In the genomic region with DNA sequence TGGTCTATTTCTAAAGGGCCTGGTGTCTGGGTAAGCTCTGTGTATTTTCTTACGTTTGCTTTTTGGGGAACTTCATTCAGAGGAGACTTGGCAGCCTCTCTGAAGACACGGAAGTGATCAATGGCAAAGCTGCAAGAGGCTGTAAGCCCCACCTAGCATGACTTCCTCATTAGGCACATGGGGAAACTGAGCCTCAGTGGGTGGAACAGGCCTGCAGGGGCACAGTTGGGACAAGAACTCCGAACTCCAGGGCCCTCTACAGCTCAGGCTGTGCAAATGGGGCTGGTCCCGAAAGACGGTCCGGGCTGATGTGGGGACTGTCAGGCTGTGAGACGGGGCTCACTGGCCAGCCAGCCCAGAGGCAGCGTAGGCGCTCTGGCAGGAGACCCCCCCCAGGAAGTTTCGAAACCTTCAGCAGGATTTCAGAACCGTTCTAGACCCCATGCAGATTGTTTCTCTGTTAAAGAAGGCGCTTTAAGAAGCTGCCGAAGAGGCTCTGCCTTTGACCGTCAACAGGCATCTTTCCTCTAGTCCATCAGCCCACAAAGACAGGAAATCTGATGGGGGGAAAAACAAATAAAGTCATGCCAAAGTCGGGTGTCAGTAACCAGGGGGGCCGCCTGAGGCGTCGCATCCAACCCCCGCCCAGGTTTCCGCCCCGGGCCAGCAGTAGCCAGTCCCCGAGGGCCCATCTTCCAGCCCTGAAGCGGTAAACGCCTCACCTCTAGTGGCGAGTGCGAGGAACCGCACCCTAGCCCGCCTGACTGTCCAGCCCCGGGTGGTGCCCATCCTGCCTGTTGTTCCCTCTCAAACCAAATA, we compare ENCODE assay signal across 8 cellular contexts.
DNase-seq lines count a peak whose midpoint lies in the region; ATAC-seq and TF ChIP-seq lines count a peak whose summit lies in the region.

No MANE protein-coding gene starts in this region.

- CTCF ChIA-PET in activated CD4-positive, alpha-beta T cell treated with anti-CD3 and anti-CD28 coated beads for 36 hours (lab: Charles Lee): interaction anchor here (0.6 to 1.3 kb wide), 8 partner anchors 10 to 471 kb away, joined by 3 to 4 read pairs (median 4); no protein-coding TSS in a partner anchor

- intact Hi-C loops in activated CD4-positive, alpha-beta T cell treated with anti-CD3 and anti-CD28 coated beads for 36 hours (cut with DNase I, micrococcal nuclease): loop anchor here in 1 of 2 experiments (1.0 kb wide), 1 partner anchor 201 kb away; a partner anchor contains a TSS
- intact Hi-C loops in dorsolateral prefrontal cortex (cut with DNase I): no loop called here

- peaks cover 10% of the 10 kb centered on the region for H3K27me3 Mint-ChIP-seq in activated CD4-positive, alpha-beta T cell treated with anti-CD3 and anti-CD28 coated beads for 36 hours
- H3K27me3 Mint-ChIP-seq in stimulated activated naive B cell treated with anti-CD40 and anti-IgM and Interleukin-4, amounts not matched to agents 10 μg/mL and 1 μg/mL and 100 μg/mL, for 72 hours: peaks cover 0 to 3% of the 10 kb centered on the region in 2 donors

- peak overlapping the region; percentile 56 for H3K56ac ChIP-seq in mesendoderm (ENCODE audit: low read length)

- H4K8ac ChIP-seq in mesendoderm (ENCODE audit: low read depth, low read length): no peak overlapping the region

- H3K36me3 Mint-ChIP-seq in activated CD4-positive, alpha-beta T cell treated with anti-CD3 and anti-CD28 coated beads for 36 hours (ENCODE audit: low read depth): no peaks in the 10 kb centered on the region
- peaks cover 0 to 3% of the 10 kb centered on the region in 2 donors for H3K36me3 Mint-ChIP-seq in stimulated activated naive B cell treated with anti-CD40 and anti-IgM and Interleukin-4, amounts not matched to agents 10 μg/mL and 1 μg/mL and 100 μg/mL, for 72 hours

- no peak overlapping the region for H4K5ac ChIP-seq in mesendoderm (ENCODE audit: low read length)

- no peak overlapping the region for H2BK5ac ChIP-seq in mesendoderm (ENCODE audit: low read length)

- no peak overlapping the region for H3K4me3 Mint-ChIP-seq in activated CD4-positive, alpha-beta T cell treated with anti-CD3 and anti-CD28 coated beads for 36 hours
- peak overlapping the region; percentile 71 to 77 for H3K4me3 Mint-ChIP-seq in stimulated activated naive B cell treated with anti-CD40 and anti-IgM and Interleukin-4, amounts not matched to agents 10 μg/mL and 1 μg/mL and 100 μg/mL, for 72 hours

- H3K27me3 ChIP-seq in dorsolateral prefrontal cortex (peaks cover 0 to 61% (median 24%) of the 10 kb centered on the region in 45 donors), mesendoderm (ENCODE audit: insufficient read depth, low read length, poor library complexity) (no peaks in the 10 kb centered on the region)

- POLR2A ChIA-PET in activated CD4-positive, alpha-beta T cell treated with anti-CD3 and anti-CD28 coated beads for 36 hours (lab: Charles Lee): no interaction called here

- peak overlapping the region in 1 of 59 donors; percentile 5 for H3K27ac ChIP-seq in dorsolateral prefrontal cortex
- H3K27ac ChIP-seq in mesendoderm (ENCODE audit: low read depth, low read length): no peak overlapping the region

- DNase-seq in NCI-H82 (lab: John Stamatoyannopoulos, UW): peak; percentile 44
- no peak for DNase-seq in NCI-H82 treated with DMSO at 0.1 percent for 48 hours (lab: John Stamatoyannopoulos, UW; ENCODE audit: unreplicated experiment)
- peak; percentile 81 for DNase-seq in HuH-7 (ENCODE audit: low spot score)
- DNase-seq in activated CD4-positive, alpha-beta T cell treated with anti-CD3 and anti-CD28 coated beads for 36 hours: peak; percentile 82
- DNase-seq in dorsolateral prefrontal cortex: peak in 3 of 10 donors; percentile 13 to 57 (median 48)
- DNase-seq in mesendoderm: peak; percentile 72
- DNase-seq in stimulated activated naive B cell treated with anti-CD40 and anti-IgM and Interleukin-4, amounts not matched to agents 10 μg/mL and 1 μg/mL and 100 μg/mL, for 72 hours: peak; percentile 67
- DNase-seq in NCI-H2029 treated with DMSO at 0.1 percent for 48 hours (lab: John Stamatoyannopoulos, UW): no peak

- H3K27ac Mint-ChIP-seq in activated CD4-positive, alpha-beta T cell treated with anti-CD3 and anti-CD28 coated beads for 36 hours: no peak overlapping the region
- H3K27ac Mint-ChIP-seq in stimulated activated naive B cell treated with anti-CD40 and anti-IgM and Interleukin-4, amounts not matched to agents 10 μg/mL and 1 μg/mL and 100 μg/mL, for 72 hours: peak overlapping the region; percentile 86

- peak; percentile 83 for ATAC-seq in activated CD4-positive, alpha-beta T cell treated with anti-CD3 and anti-CD28 coated beads for 36 hours
- ATAC-seq in stimulated activated naive B cell treated with anti-CD40 and anti-IgM and Interleukin-4, amounts not matched to agents 10 μg/mL and 1 μg/mL and 100 μg/mL, for 72 hours (replicated peaks): peak; percentile 83 to 89

- no peak overlapping the region for H2BK120ac ChIP-seq in mesendoderm (ENCODE audit: low read depth, low read length)

- H3K79me2 ChIP-seq in mesendoderm (ENCODE audit: control insufficient read depth, insufficient read depth, low read length): no peaks in the 10 kb centered on the region

- no peak overlapping the region for H3K4ac ChIP-seq in mesendoderm (ENCODE audit: low read depth, low read length)

- peak overlapping the region; percentile 78 for H3K4me2 ChIP-seq in mesendoderm (ENCODE audit: low read length)

- peak overlapping the region; percentile 40 for H3K9ac ChIP-seq in mesendoderm (ENCODE audit: low read length)

- H2AK5ac ChIP-seq in mesendoderm (ENCODE audit: low read length): no peak overlapping the region

- WGBS in mesendoderm (ENCODE audit: extremely low coverage, insufficient coverage, low lambda C conversion rate): no CpG with 5 or more reads among the region's 29 CpGs

- H3K79me1 ChIP-seq in mesendoderm (ENCODE audit: low read length): no peaks in the 10 kb centered on the region

- no peak overlapping the region for H3K23ac ChIP-seq in mesendoderm (ENCODE audit: low read length)

- no peaks in the 10 kb centered on the region for H3K36me3 ChIP-seq in mesendoderm (ENCODE audit: control insufficient read depth, insufficient read depth, low read length)

- no peaks in the 10 kb centered on the region for H3K9me3 Mint-ChIP-seq in activated CD4-positive, alpha-beta T cell treated with anti-CD3 and anti-CD28 coated beads for 36 hours (ENCODE audit: low read depth)
- H3K9me3 Mint-ChIP-seq in stimulated activated naive B cell treated with anti-CD40 and anti-IgM and Interleukin-4, amounts not matched to agents 10 μg/mL and 1 μg/mL and 100 μg/mL, for 72 hours: peaks cover 0 to 1% of the 10 kb centered on the region in 2 donors

- no peak overlapping the region for H2BK15ac ChIP-seq in mesendoderm (replicated peaks; ENCODE audit: low read depth)

- no peaks in the 10 kb centered on the region for H3K4me1 ChIP-seq in mesendoderm (ENCODE audit: control insufficient read depth, low read depth, low read length)

- no peak overlapping the region for H3K18ac ChIP-seq in mesendoderm (ENCODE audit: low read length)

- H3K4me1 Mint-ChIP-seq in activated CD4-positive, alpha-beta T cell treated with anti-CD3 and anti-CD28 coated beads for 36 hours: peaks cover 18% of the 10 kb centered on the region
- peaks cover 28 to 41% of the 10 kb centered on the region in 2 donors for H3K4me1 Mint-ChIP-seq in stimulated activated naive B cell treated with anti-CD40 and anti-IgM and Interleukin-4, amounts not matched to agents 10 μg/mL and 1 μg/mL and 100 μg/mL, for 72 hours

- peak in 53 of 56 donors; percentile 16 to 68 (median 55) for TF ChIP-seq CTCF in dorsolateral prefrontal cortex (IDR thresholded peaks at IDR 0.05 in 54 of 56, conservative IDR thresholded peaks at IDR 0.05 in 2 of 56; ENCODE audit: low read depth in 1 of 56, partially characterized antibody in 56 of 56)

- H3K4me3 ChIP-seq in dorsolateral prefrontal cortex (peak overlapping the region in 14 of 59 donors; percentile 1 to 51 (median 27)), mesendoderm (ENCODE audit: low read length) (peak overlapping the region; percentile 17)

Comparison
In these comparisons a context has a peak if more than half of its experiments do, and no peak if none do; other contexts are left out.
1. DNase-seq: peak in NCI-H82 (single experiment), HuH-7 (single experiment), activated CD4-positive, alpha-beta T cell treated with anti-CD3 and anti-CD28 coated beads for 36 hours (single experiment), mesendoderm (single experiment) and stimulated activated naive B cell treated with anti-CD40 and anti-IgM and Interleukin-4, amounts not matched to agents 10 μg/mL and 1 μg/mL and 100 μg/mL, for 72 hours (single experiment); none in NCI-H82 treated with DMSO at 0.1 percent for 48 hours (single experiment) and NCI-H2029 treated with DMSO at 0.1 percent for 48 hours (single experiment).